29 cellular contexts compared by ENCODE assay signal in the genomic region with DNA sequence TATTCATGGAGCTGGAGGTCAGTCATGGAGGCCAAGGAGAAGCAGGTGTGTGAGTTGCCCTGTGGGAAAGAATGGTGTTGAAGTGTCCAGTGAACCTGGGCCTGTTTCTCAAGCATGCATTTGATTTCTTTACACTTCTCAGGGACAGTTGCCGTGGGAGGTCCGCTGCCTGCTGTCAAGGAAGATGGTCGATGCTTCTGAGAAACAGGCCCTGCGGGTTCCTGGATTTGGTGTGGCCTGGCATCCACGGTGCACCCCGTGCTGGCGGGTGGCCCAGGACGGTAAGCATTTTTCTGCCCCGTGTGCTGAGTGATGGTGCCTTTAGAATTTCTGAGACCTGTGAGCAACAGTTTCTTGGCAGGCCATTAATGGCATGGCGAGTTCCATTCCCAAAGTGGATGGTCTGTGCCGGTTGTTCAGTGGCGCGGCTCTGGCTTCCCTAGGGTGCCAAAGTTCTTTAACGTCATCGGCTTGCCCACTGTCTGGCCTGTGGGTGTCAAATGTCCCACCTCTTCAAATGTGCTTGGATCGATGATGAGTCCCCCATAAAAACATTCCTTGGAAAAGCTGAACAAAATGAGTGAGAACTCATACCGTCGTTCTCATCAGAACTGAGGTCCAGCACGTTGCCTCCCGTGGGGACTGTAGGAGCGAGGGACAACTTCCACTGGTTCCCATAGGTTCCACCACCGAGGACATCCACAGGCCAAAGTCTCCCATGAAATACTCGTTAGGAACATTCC.
A peak's percentile ranks its signal among the peaks of the same experiment; 100 is the strongest.
DNase-seq lines count a peak whose midpoint lies in the region; ATAC-seq and TF ChIP-seq lines count a peak whose summit lies in the region.
"Had no signal": no experiment of that assay in that cellular context is flagged by ENCODE, and none has a peak within 500 bp of the region (broad histone marks: within the 10 kb centered on the region; RNA-seq: fewer than 3 reads in every experiment).

No MANE protein-coding gene starts in this region.

- H2AK5ac ChIP-seq in H9 (ENCODE audit: insufficient read length, low read length), result no peak overlapping the region

- no CpG with 5 or more reads among the region's 23 CpGs for WGBS in H9 (ENCODE audit: extremely low coverage, insufficient read length, low lambda C conversion rate)

- no peak overlapping the region for H3K4me2 ChIP-seq in H9 (ENCODE audit: insufficient read depth, insufficient read length, low read length)

- no peak overlapping the region for H2BK12ac ChIP-seq in H9 (ENCODE audit: insufficient read length, low read depth, low read length)

- H2BK5ac ChIP-seq in H9 (ENCODE audit: insufficient read length, low read length), result no peak overlapping the region

- H3K9me3 ChIP-seq in H9 (ENCODE audit: control insufficient read depth, low read depth, low read length), result peaks cover 99% of the 10 kb centered on the region
- H3K9me3 ChIP-seq in subcutaneous abdominal adipose tissue (ENCODE audit: control insufficient read depth in 5 of 5, low read length in 5 of 5), result peaks cover 99 to 100% (median 100%) of the 10 kb centered on the region in 5 donors
- H3K9me3 ChIP-seq: SJCRH30 had no signal

- H3K4me1 Mint-ChIP-seq in H9, result no peaks in the 10 kb centered on the region

- H2AFZ ChIP-seq in H9 (ENCODE audit: low read length), result no peak overlapping the region

- no peak overlapping the region for H3K4ac ChIP-seq in H9 (ENCODE audit: low read depth, low read length)

- H3K79me2 ChIP-seq in H9 (ENCODE audit: insufficient read depth, low read length), result peaks cover 1% of the 10 kb centered on the region; the same call in 1 of the 2 replicates

- H4K91ac ChIP-seq in H9 (ENCODE audit: insufficient read length, low read depth, low read length), result no peak overlapping the region

- H3K36me3 Mint-ChIP-seq in H9 (ENCODE audit: insufficient read depth in 1 of 3, low read depth in 3 of 3), result peaks cover 100% of the 10 kb centered on the region in 3 experiments

- no peak overlapping the region for H3K4me3 Mint-ChIP-seq in H9
- H3K4me3 Mint-ChIP-seq: activated CD8-positive, alpha-beta T cell treated with anti-CD3 and anti-CD28 coated beads for 36 hours; effector memory CD8-positive, alpha-beta T cell had no signal

- no peak overlapping the region for H2BK120ac ChIP-seq in H9 (ENCODE audit: low read depth, low read length, poor library complexity, severe bottlenecking)

- H3K9me3 Mint-ChIP-seq in H9, result peaks cover 98 to 100% of the 10 kb centered on the region in 2 experiments

- H3K56ac ChIP-seq in H9 (ENCODE audit: insufficient read length, low read depth, low read length), result no peak overlapping the region

- no peaks in the 10 kb centered on the region for H3K4me1 ChIP-seq in H9 (ENCODE audit: insufficient read depth, low read length)
- no peaks in the 10 kb centered on the region for H3K4me1 ChIP-seq in subcutaneous abdominal adipose tissue (ENCODE audit: control insufficient read depth in 5 of 5, insufficient read depth in 5 of 5, low read length in 5 of 5)
- H3K4me1 ChIP-seq: colonic mucosa, esophagus squamous epithelium, gastroesophageal sphincter, Peyer's patch, SJCRH30, tibial nerve had no signal

- H3T11ph ChIP-seq in H9 (ENCODE audit: low read length), result no peak overlapping the region

- H3K36me3 ChIP-seq in subcutaneous abdominal adipose tissue (ENCODE audit: control insufficient read depth in 5 of 5, insufficient read depth in 5 of 5, low read length in 5 of 5), result peaks cover 0 to 100% (median 100%) of the 10 kb centered on the region in 5 donors
- H3K36me3 ChIP-seq: colonic mucosa had no signal

- no peaks in the 10 kb centered on the region for H3K79me1 ChIP-seq in H9 (ENCODE audit: insufficient read depth, low read depth, low read length, poor library complexity, severe bottlenecking)

- peaks cover 15% of the 10 kb centered on the region for H3K27me3 Mint-ChIP-seq in H9 (ENCODE audit: low read depth)
- H3K27me3 Mint-ChIP-seq: activated CD8-positive, alpha-beta T cell treated with anti-CD3 and anti-CD28 coated beads for 36 hours; effector memory CD8-positive, alpha-beta T cell had no signal

- peak overlapping the region in 2 of 3 experiments; percentile 22 to 68; a peak in 1 of 7 replicates for H3K27ac Mint-ChIP-seq in H9
- H3K27ac Mint-ChIP-seq: activated CD8-positive, alpha-beta T cell treated with anti-CD3 and anti-CD28 coated beads for 36 hours; effector memory CD8-positive, alpha-beta T cell had no signal

- H4K8ac ChIP-seq in H9 (replicated peaks; ENCODE audit: insufficient read length, low read depth, low read length), result no peak overlapping the region

- H3K4me3 ChIP-seq in coronary artery, result peak overlapping the region; percentile 49
- peak overlapping the region; percentile 31 to 66 (median 57) for H3K4me3 ChIP-seq in subcutaneous abdominal adipose tissue (ENCODE audit: low read depth in 1 of 5, low read length in 5 of 5)
- H3K4me3 ChIP-seq: colonic mucosa, gastroesophageal sphincter, Peyer's patch, SJCRH30, tibial nerve had no signal

- no peak overlapping the region for H2BK15ac ChIP-seq in H9 (ENCODE audit: low read depth, low read length)

- no peaks in the 10 kb centered on the region for H4K20me1 ChIP-seq in H9 (ENCODE audit: control insufficient read depth, insufficient read depth, insufficient read length)

- no peaks in the 10 kb centered on the region for H3K23me2 ChIP-seq in H9 (ENCODE audit: insufficient read length, low read depth, low read length, poor library complexity, severe bottlenecking)

- ATAC-seq in left lobe of liver (no peak), HG02885 (IDR thresholded peaks at IDR 0.05; ENCODE audit: poor library complexity, unreplicated experiment) (no peak)
- ATAC-seq: activated CD8-positive, alpha-beta T cell treated with anti-CD3 and anti-CD28 coated beads for 36 hours; effector memory CD8-positive, alpha-beta T cell; gastroesophageal sphincter had no signal

- no peak overlapping the region for H4K5ac ChIP-seq in H9 (ENCODE audit: insufficient read length, low read depth, low read length)

- TF ChIP-seq CTCF in H9 (conservative IDR thresholded peaks at IDR 0.05) (no peak), coronary artery (IDR thresholded peaks at IDR 0.05) (no peak)

- no peaks in the 10 kb centered on the region for H3K27me3 ChIP-seq in H9 (ENCODE audit: insufficient read depth, low read length)
- no peaks in the 10 kb centered on the region for H3K27me3 ChIP-seq in subcutaneous abdominal adipose tissue (ENCODE audit: control insufficient read depth in 5 of 5, insufficient read depth in 4 of 5, low read length in 5 of 5)
- H3K27me3 ChIP-seq: brain microvascular endothelial cell, colonic mucosa, esophagus squamous epithelium, gastroesophageal sphincter, Peyer's patch, SJCRH30, tibial nerve had no signal

- H3K9ac ChIP-seq in H9 (ENCODE audit: extremely low read depth, insufficient read length, low read length), result no peak overlapping the region
- H3K9ac ChIP-seq in subcutaneous abdominal adipose tissue (ENCODE audit: low read length in 5 of 5), result no peak overlapping the region

- H3K14ac ChIP-seq in H9 (ENCODE audit: insufficient read depth, low read length), result no peak overlapping the region

- no peak overlapping the region for H3K27ac ChIP-seq in H9 (ENCODE audit: insufficient read length, low read depth, low read length)
- no peak overlapping the region for H3K27ac ChIP-seq in coronary artery
- H3K27ac ChIP-seq in subcutaneous abdominal adipose tissue (ENCODE audit: low read depth, low read length), result no peak overlapping the region
- H3K27ac ChIP-seq: brain microvascular endothelial cell, colonic mucosa, esophagus squamous epithelium, gastroesophageal sphincter, Peyer's patch, SJCRH30, tibial nerve had no signal

- H3K23ac ChIP-seq in H9 (ENCODE audit: insufficient read length, low read depth, low read length), result no peak overlapping the region

- H3K18ac ChIP-seq in H9 (ENCODE audit: insufficient read length, low read depth, low read length), result no peak overlapping the region

- no peak overlapping the region for H2BK20ac ChIP-seq in H9 (ENCODE audit: low read depth, low read length, poor library complexity, severe bottlenecking)

- DNase-seq in H9 (no peak), coronary artery (ENCODE audit: low spot score) (no peak), mesenteric fat pad (ENCODE audit: low spot score) (peak; percentile 71), NCI-H2196 treated with DMSO at 0.1 percent for 48 hours (lab: John Stamatoyannopoulos, UW; ENCODE audit: unreplicated experiment) (no peak), GDM1 (lab: John Stamatoyannopoulos, UW) (no peak), left lobe of liver (ENCODE audit: low spot score) (no peak)
- DNase-seq: activated CD4-positive, alpha-beta T cell treated with anti-CD3 and anti-CD28 coated beads for 1 hour; activated CD8-positive, alpha-beta T cell treated with anti-CD3 and anti-CD28 coated beads for 36 hours; activated naive CD4-positive, alpha-beta T cell; brain microvascular endothelial cell; colonic mucosa; DMS79; effector memory CD8-positive, alpha-beta T cell; esophagus squamous epithelium; mammary epithelial cell; MV-4-11; NCI-H2171 treated with DMSO at 0.1 percent for 48 hours; NCI-H524 treated with DMSO at 0.1 percent for 48 hours; NK-92 treated with Interleukin-12 subunit alpha and Interleukin-12 subunit beta, amount 100 ng/mL, for 24 hours; retina; SJCRH30; stimulated activated CD4-positive, alpha-beta T cell treated with anti-CD3 and anti-CD28 coated beads, Interleukin-12 subunit alpha, Interleukin-12 subunit beta, amount 100 ng/mL, for 4 hours; stimulated activated CD4-positive, alpha-beta T cell treated with anti-CD3 and anti-CD28 coated beads, Interleukin-4, amount 100 ng/mL, for 4 hours; stimulated activated naive CD4-positive, alpha-beta T cell had no signal
